In genomic region chr17:57861000-57861736, GRCh38 we compare ENCODE assay signal across 1 cellular context.
TF ChIP-seq lines count a peak whose summit lies in the region.

No MANE protein-coding gene starts in this region.

TF ChIP-seq in IMR-90, 13 proteins besides CTCF, POLR2A, EP300 and RAD21:
- no peak for TF ChIP-seq CEBPB (IDR thresholded peaks at IDR 0.05; ENCODE audit: low read depth, low read length)
- TF ChIP-seq RCOR1 (IDR thresholded peaks at IDR 0.05; ENCODE audit: insufficient replicate concordance, low read length) = no peak
- TF ChIP-seq BHLHE40 (IDR thresholded peaks at IDR 0.05; ENCODE audit: low read depth, low read length) = no peak
- TF ChIP-seq ELK1 (IDR thresholded peaks at IDR 0.05; ENCODE audit: borderline replicate concordance, low read depth, low read length) = no peak
- TF ChIP-seq MAZ (IDR thresholded peaks at IDR 0.05; ENCODE audit: borderline replicate concordance, low read depth, low read length) = 0 out of 2 replicates have a peak, but pooled peaks have one; percentile 19
- TF ChIP-seq MAFK (IDR thresholded peaks at IDR 0.05; ENCODE audit: low read depth, low read length) = no peak
- no peak for TF ChIP-seq NFE2L2 (IDR thresholded peaks at IDR 0.05; ENCODE audit: low read depth, low read length)
- TF ChIP-seq MXI1 (IDR thresholded peaks at IDR 0.05; ENCODE audit: borderline replicate concordance, low read depth, low read length) = no peak
- TF ChIP-seq FOS (IDR thresholded peaks at IDR 0.05; ENCODE audit: low read depth, low read length) = no peak
- no peak for TF ChIP-seq RFX5 (IDR thresholded peaks at IDR 0.05; ENCODE audit: low read depth, low read length)
- TF ChIP-seq CHD1 (IDR thresholded peaks at IDR 0.05; ENCODE audit: low read depth, low read length) = no peak
- TF ChIP-seq, protein P1, sequence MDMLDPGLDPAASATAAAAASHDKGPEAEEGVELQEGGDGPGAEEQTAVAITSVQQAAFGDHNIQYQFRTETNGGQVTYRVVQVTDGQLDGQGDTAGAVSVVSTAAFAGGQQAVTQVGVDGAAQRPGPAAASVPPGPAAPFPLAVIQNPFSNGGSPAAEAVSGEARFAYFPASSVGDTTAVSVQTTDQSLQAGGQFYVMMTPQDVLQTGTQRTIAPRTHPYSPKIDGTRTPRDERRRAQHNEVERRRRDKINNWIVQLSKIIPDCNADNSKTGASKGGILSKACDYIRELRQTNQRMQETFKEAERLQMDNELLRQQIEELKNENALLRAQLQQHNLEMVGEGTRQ (IDR thresholded peaks at IDR 0.05; ENCODE audit: low read depth, low read length) = no peak
- peak; percentile 10; the same call in 1 of the 2 replicates for TF ChIP-seq SMC3 (IDR thresholded peaks at IDR 0.05; ENCODE audit: low read depth, low read length)
